Comparison of ENCODE assay signal across 8 cellular contexts in genomic region chr3:72177075-72178050, GRCh38.
A peak's percentile ranks its signal among the peaks of the same experiment; 100 is the strongest.
DNase-seq lines count a peak whose midpoint lies in the region; ATAC-seq and TF ChIP-seq lines count a peak whose summit lies in the region.

No MANE protein-coding gene starts in this region.

- H3K27me3 ChIP-seq in DOHH2 (ENCODE audit: control insufficient read depth, low read length) (no peaks in the 10 kb centered on the region), Karpas-422 (ENCODE audit: low read length) (no peaks in the 10 kb centered on the region)

- H3K36me3 ChIP-seq in DOHH2 (ENCODE audit: control insufficient read depth, low read length): peaks cover 87% of the 10 kb centered on the region
- H3K36me3 ChIP-seq in Karpas-422 (ENCODE audit: insufficient read depth, low read length): no peaks in the 10 kb centered on the region

- H3K4me3 ChIP-seq in DOHH2 (ENCODE audit: low read length): peak overlapping the region; percentile 70
- H3K4me3 ChIP-seq in Karpas-422 (ENCODE audit: low read length): peak overlapping the region; percentile 58

- H3F3A ChIP-seq in DOHH2 (ENCODE audit: control insufficient read depth, insufficient read depth): peaks cover 46% of the 10 kb centered on the region

- DNase-seq in Karpas-422 (peak; percentile 63), caudate nucleus (lab: John Stamatoyannopoulos, UW) (peak in 7 of 61 donors; percentile 16 to 80 (median 39)), naive B cell (peak; percentile 24), A172 (ENCODE audit: low spot score) (no peak)

- no peaks in the 10 kb centered on the region for H3K9me2 ChIP-seq in DOHH2 (replicated peaks; ENCODE audit: control insufficient read depth, low read length)
- H3K9me2 ChIP-seq in Karpas-422 (replicated peaks; ENCODE audit: insufficient read depth, low read length): no peaks in the 10 kb centered on the region

- H3K4me1 ChIP-seq in DOHH2 (ENCODE audit: control insufficient read depth, low read length) (peaks cover 86% of the 10 kb centered on the region), Karpas-422 (ENCODE audit: low read length) (peaks cover 41% of the 10 kb centered on the region)

- H3K27me3 Mint-ChIP-seq in naive B cell: peaks cover 0 to 19% (median 0%) of the 10 kb centered on the region in 3 donors

- peak overlapping the region; percentile 45 for H3K9ac ChIP-seq in Karpas-422 (ENCODE audit: low read length)

- H3K9me3 ChIP-seq in DOHH2 (ENCODE audit: control insufficient read depth, insufficient read depth, low read length) (no peaks in the 10 kb centered on the region), Karpas-422 (ENCODE audit: low read length) (no peaks in the 10 kb centered on the region)

- peaks cover 0 to 5% (median 0%) of the 10 kb centered on the region in 7 donors for H3K9me3 Mint-ChIP-seq in naive B cell

- H3K36me3 Mint-ChIP-seq in naive B cell: peaks cover 0 to 7% of the 10 kb centered on the region in 2 donors

- no peak for TF ChIP-seq CTCF in DOHH2 (IDR thresholded peaks at IDR 0.05; ENCODE audit: low read depth, low read length, poor library complexity, severe bottlenecking)

- H2AFZ ChIP-seq in Karpas-422 (ENCODE audit: low read length): peak overlapping the region; percentile 69

- peak overlapping the region; percentile 98 for H3K4me2 ChIP-seq in DOHH2 (ENCODE audit: low read length)
- H3K4me2 ChIP-seq in Karpas-422 (ENCODE audit: low read depth, low read length, poor library complexity, severe bottlenecking): peak overlapping the region; percentile 58

- peak; percentile 40 for ATAC-seq in GM19438 (IDR thresholded peaks at IDR 0.05; ENCODE audit: low read depth, unreplicated experiment)
- peak; percentile 14 to 15 for ATAC-seq in naive B cell (ENCODE audit: low read depth in 2 of 2)
- no peak for ATAC-seq in GM21619 (IDR thresholded peaks at IDR 0.05; ENCODE audit: unreplicated experiment)
- no peak for ATAC-seq in HG03457 (IDR thresholded peaks at IDR 0.05; ENCODE audit: unreplicated experiment)

- peaks cover 18% of the 10 kb centered on the region for H3K79me2 ChIP-seq in DOHH2 (ENCODE audit: control insufficient read depth, low read length)
- H3K79me2 ChIP-seq in Karpas-422 (ENCODE audit: low read length): no peaks in the 10 kb centered on the region

- H3K4me1 Mint-ChIP-seq in naive B cell: peaks cover 51 to 70% (median 58%) of the 10 kb centered on the region in 3 donors

- peak overlapping the region; percentile 88 to 97 (median 95) for H3K27ac Mint-ChIP-seq in naive B cell

- H3K4me3 Mint-ChIP-seq in naive B cell: peak overlapping the region; percentile 80 to 97 (median 92)

- H3K27ac ChIP-seq in DOHH2 (ENCODE audit: low read depth, low read length): peak overlapping the region; percentile 84
- no peak overlapping the region; the same call in 1 of the 2 replicates for H3K27ac ChIP-seq in Karpas-422 (ENCODE audit: low read length)
- peak overlapping the region; percentile 55 for H3K27ac ChIP-seq in caudate nucleus (ENCODE audit: low read depth, low read length)

- no peaks in the 10 kb centered on the region for H4K20me1 ChIP-seq in DOHH2 (ENCODE audit: control insufficient read depth, insufficient read depth, low read depth, low read length)
- no peaks in the 10 kb centered on the region for H4K20me1 ChIP-seq in Karpas-422 (ENCODE audit: insufficient read depth, low read depth, low read length)

Comparison
In these comparisons a context has a peak if more than half of its experiments do, and no peak if none do; other contexts are left out.
1. ATAC-seq: peak in GM19438 (single experiment) and naive B cell (2 of 2); none in GM21619 (single experiment) and HG03457 (single experiment).